ENCODE assay signal across 21 cellular contexts in the genomic region with DNA sequence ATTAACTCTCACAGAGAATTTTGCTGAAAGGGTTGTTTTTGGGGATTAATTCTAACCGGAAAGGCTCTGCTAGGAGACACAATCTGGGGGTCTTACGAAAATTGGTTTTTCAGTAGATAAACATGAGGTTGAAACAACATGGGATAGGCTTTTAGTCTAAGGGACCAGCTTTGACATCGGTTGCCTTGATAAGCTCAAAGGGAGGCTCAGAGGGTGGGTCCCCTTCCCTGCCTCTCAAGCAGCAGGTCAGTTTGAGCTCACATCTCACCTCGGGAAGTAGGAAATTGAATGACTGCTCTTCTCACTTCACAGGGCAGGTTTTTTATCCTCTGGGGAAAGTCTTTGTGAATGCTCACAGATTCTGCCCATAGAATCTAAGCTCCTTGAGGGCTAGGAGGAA.
"Had no signal": no experiment of that assay in that cellular context is flagged by ENCODE, and none has a peak within 500 bp of the region (broad histone marks: within the 10 kb centered on the region; RNA-seq: fewer than 3 reads in every experiment).

No MANE protein-coding gene starts in this region.

- FAIRE-seq: HTR-8/SVneo, K562 had no signal

- H3K27me3 ChIP-seq: Peyer's patch, SJSA1 had no signal

- H2AFZ ChIP-seq: PC-9 had no signal

- H3K4me2 ChIP-seq: KMS-11, PC-9 had no signal

- H3K27ac ChIP-seq: HL-60, KMS-11, PC-9, Peyer's patch, SJSA1, SK-N-MC had no signal

- H3K27ac Mint-ChIP-seq: IgD-negative memory B cell had no signal

- H3K4me3 ChIP-seq: K562, PC-9, Peyer's patch, SJSA1, SK-N-MC had no signal

- H3K4me3 Mint-ChIP-seq: IgD-negative memory B cell had no signal

- ATAC-seq: K562 had no signal

- H3K4me1 ChIP-seq: Peyer's patch had no signal

- H3K9me3 ChIP-seq: Peyer's patch, SJSA1 had no signal

- DNase-seq: Kasumi-1, MM.1S, NCI-H1694 treated with DMSO at 0.1 percent for 48 hours, NCI-H2171, NCI-H226, NCI-H446, NCI-H510A, NCI-H524 treated with DMSO at 0.1 percent for 48 hours, NCI-H82, OCI-M1, PC-9, Peyer's patch, Right ventricle myocardium superior, SIG-M5 had no signal

- H3K36me3 ChIP-seq: Peyer's patch, SJSA1 had no signal

- H3K9ac ChIP-seq: KMS-11 had no signal
